ENCODE assay signal across 29 cellular contexts in the genomic region with DNA sequence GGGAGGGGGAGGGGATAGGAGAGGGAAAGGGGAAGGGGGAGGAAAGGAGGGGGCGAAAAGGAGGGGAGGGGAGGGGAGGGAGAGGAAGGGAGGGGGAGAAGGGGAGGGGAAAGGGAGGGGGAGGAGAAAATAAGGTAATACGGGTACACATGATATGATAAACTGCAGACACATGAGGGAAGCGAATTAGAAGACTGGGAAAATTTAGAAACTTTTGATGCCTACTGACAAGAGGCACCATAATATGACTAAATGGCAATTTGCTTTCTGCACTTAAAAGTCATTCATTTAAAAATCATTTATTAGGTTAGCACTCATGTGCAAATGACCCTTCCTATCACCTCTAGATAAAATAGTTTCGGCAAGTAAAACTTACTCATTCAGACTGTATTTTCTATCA.
"Had no signal": no experiment of that assay in that cellular context is flagged by ENCODE, and none has a peak within 500 bp of the region (broad histone marks: within the 10 kb centered on the region; RNA-seq: fewer than 3 reads in every experiment).

No MANE protein-coding gene starts in this region.

- DNase-seq: stimulated activated CD4-positive, alpha-beta T cell treated with anti-CD3 and anti-CD28 coated beads, Interleukin-2, amount 100 ng/mL, for 48 hours; stimulated activated CD4-positive, alpha-beta T cell treated with anti-CD3 and anti-CD28 coated beads, Interleukin-4, amount 100 ng/mL, for 1 hour; stimulated activated CD4-positive, alpha-beta T cell treated with anti-CD3 and anti-CD28 coated beads, Interleukin-4, amount 100 ng/mL, for 24 hours; stimulated activated CD4-positive, alpha-beta T cell treated with anti-CD3 and anti-CD28 coated beads, Interleukin-4, amount 100 ng/mL, for 4 hours; stimulated activated CD8-positive, alpha-beta memory T cell treated with anti-CD3 and anti-CD28 coated beads, Interleukin-4, amount 100 ng/mL, for 48 hours; stimulated activated naive B cell treated with anti-CD40 and anti-IgM and Interleukin-4, amounts not matched to agents 10 μg/mL and 1 μg/mL and 100 μg/mL, for 72 hours; stimulated activated naive CD4-positive, alpha-beta T cell; stimulated activated naive CD4-positive, alpha-beta T cell treated with Interleukin-2 at 50 U/mL for 16 hours; stimulated activated naive CD8-positive, alpha-beta T cell treated with anti-CD3 and anti-CD28 coated beads, Interleukin-15, amount 100 ng/mL, for 72 hours; stimulated activated naive CD8-positive, alpha-beta T cell treated with anti-CD3 and anti-CD28 coated beads, Interleukin-15, Interleukin-2, amounts not matched to agents 100 U/mL and 50 U/mL, for 24 hours; stomach; substantia nigra; testis; thyroid gland; tibial artery; transverse colon; trophoblast cell; upper lobe of left lung; upper lobe of right lung; uterus had no signal

- FAIRE-seq: urothelium cell line had no signal

- H3K4me1 ChIP-seq: testis, thyroid gland, tibial nerve, transverse colon, upper lobe of left lung, upper lobe of right lung, uterus, vagina had no signal

- H3K27me3 Mint-ChIP-seq: stimulated activated memory B cell treated with anti-CD40 and anti-IgM and Interleukin-4, amounts not matched to agents 10 μg/mL and 1 μg/mL and 100 μg/mL, for 72 hours; stimulated activated naive B cell treated with anti-CD40 and anti-IgM and Interleukin-4, amounts not matched to agents 10 μg/mL and 1 μg/mL and 100 μg/mL, for 72 hours; stimulated activated naive CD8-positive, alpha-beta T cell treated with anti-CD3 and anti-CD28 coated beads, Interleukin-15, amount 100 ng/mL, for 72 hours; stimulated activated naive CD8-positive, alpha-beta T cell treated with anti-CD3 and anti-CD28 coated beads, Interleukin-15, Interleukin-2, amounts not matched to agents 100 ng/mL and 50 ng/mL, for 24 hours; type B pancreatic cell had no signal

- H3K27ac ChIP-seq: stomach, suprapubic skin, testis, thoracic aorta, thyroid gland, tibial artery, tibial nerve, transverse colon, upper lobe of left lung, upper lobe of right lung, uterus, vagina had no signal

- H3K9me3 ChIP-seq: stomach, suprapubic skin, testis, thoracic aorta, thyroid gland, tibial artery, transverse colon, upper lobe of left lung, upper lobe of right lung, uterus, vagina had no signal

- H3K4me3 ChIP-seq: stomach, suprapubic skin, testis, thoracic aorta, thyroid gland, tibial artery, tibial nerve, transverse colon, upper lobe of left lung, upper lobe of right lung, uterus, vagina had no signal

- H3K27ac Mint-ChIP-seq: stimulated activated effector memory CD8-positive, alpha-beta T cell treated with anti-CD3 and anti-CD28 coated beads, Interleukin-12 subunit alpha, Interleukin-12 subunit beta, amount 100 ng/mL, for 72 hours; stimulated activated memory B cell treated with anti-CD40 and anti-IgM and Interleukin-4, amounts not matched to agents 10 μg/mL and 1 μg/mL and 100 μg/mL, for 72 hours; stimulated activated naive B cell treated with anti-CD40 and anti-IgM and Interleukin-4, amounts not matched to agents 10 μg/mL and 1 μg/mL and 100 μg/mL, for 72 hours; stimulated activated naive CD8-positive, alpha-beta T cell treated with anti-CD3 and anti-CD28 coated beads, Interleukin-15, amount 100 ng/mL, for 72 hours; stimulated activated naive CD8-positive, alpha-beta T cell treated with anti-CD3 and anti-CD28 coated beads, Interleukin-15, Interleukin-2, amounts not matched to agents 100 ng/mL and 50 ng/mL, for 24 hours; type B pancreatic cell had no signal

- H3K9me3 Mint-ChIP-seq: stimulated activated effector memory CD8-positive, alpha-beta T cell treated with anti-CD3 and anti-CD28 coated beads, Interleukin-12 subunit alpha, Interleukin-12 subunit beta, amount 100 ng/mL, for 72 hours; stimulated activated memory B cell treated with anti-CD40 and anti-IgM and Interleukin-4, amounts not matched to agents 10 μg/mL and 1 μg/mL and 100 μg/mL, for 72 hours; stimulated activated naive CD8-positive, alpha-beta T cell treated with anti-CD3 and anti-CD28 coated beads, Interleukin-15, amount 100 ng/mL, for 72 hours; stimulated activated naive CD8-positive, alpha-beta T cell treated with anti-CD3 and anti-CD28 coated beads, Interleukin-15, Interleukin-2, amounts not matched to agents 100 ng/mL and 50 ng/mL, for 24 hours; type B pancreatic cell had no signal

- ATAC-seq: stimulated activated effector memory CD8-positive, alpha-beta T cell treated with anti-CD3 and anti-CD28 coated beads, Interleukin-12 subunit alpha, Interleukin-12 subunit beta, amount 100 ng/mL, for 72 hours; stimulated activated memory B cell treated with anti-CD40 and anti-IgM and Interleukin-4, amounts not matched to agents 10 μg/mL and 1 μg/mL and 100 μg/mL, for 72 hours; stimulated activated naive B cell treated with anti-CD40 and anti-IgM and Interleukin-4, amounts not matched to agents 10 μg/mL and 1 μg/mL and 100 μg/mL, for 72 hours; stimulated activated naive CD8-positive, alpha-beta T cell treated with anti-CD3 and anti-CD28 coated beads, Interleukin-15, amount 100 ng/mL, for 72 hours; stimulated activated naive CD8-positive, alpha-beta T cell treated with anti-CD3 and anti-CD28 coated beads, Interleukin-15, Interleukin-2, amounts not matched to agents 100 U/mL and 50 U/mL, for 24 hours; upper lobe of right lung had no signal

- H3K4me1 Mint-ChIP-seq: stimulated activated effector memory CD8-positive, alpha-beta T cell treated with anti-CD3 and anti-CD28 coated beads, Interleukin-12 subunit alpha, Interleukin-12 subunit beta, amount 100 ng/mL, for 72 hours had no signal

- H3K27me3 ChIP-seq: stomach, suprapubic skin, testis, thyroid gland, tibial artery, tibial nerve, transverse colon, upper lobe of left lung, upper lobe of right lung, uterus, vagina had no signal

- H3K36me3 ChIP-seq: uterus had no signal

- H3K4me3 Mint-ChIP-seq: stimulated activated effector memory CD8-positive, alpha-beta T cell treated with anti-CD3 and anti-CD28 coated beads, Interleukin-12 subunit alpha, Interleukin-12 subunit beta, amount 100 ng/mL, for 72 hours; stimulated activated memory B cell treated with anti-CD40 and anti-IgM and Interleukin-4, amounts not matched to agents 10 μg/mL and 1 μg/mL and 100 μg/mL, for 72 hours; stimulated activated naive B cell treated with anti-CD40 and anti-IgM and Interleukin-4, amounts not matched to agents 10 μg/mL and 1 μg/mL and 100 μg/mL, for 72 hours; stimulated activated naive CD8-positive, alpha-beta T cell treated with anti-CD3 and anti-CD28 coated beads, Interleukin-15, amount 100 ng/mL, for 72 hours; stimulated activated naive CD8-positive, alpha-beta T cell treated with anti-CD3 and anti-CD28 coated beads, Interleukin-15, Interleukin-2, amounts not matched to agents 100 ng/mL and 50 ng/mL, for 24 hours; type B pancreatic cell had no signal
